1 cellular context compared by ENCODE assay signal in the genomic region with DNA sequence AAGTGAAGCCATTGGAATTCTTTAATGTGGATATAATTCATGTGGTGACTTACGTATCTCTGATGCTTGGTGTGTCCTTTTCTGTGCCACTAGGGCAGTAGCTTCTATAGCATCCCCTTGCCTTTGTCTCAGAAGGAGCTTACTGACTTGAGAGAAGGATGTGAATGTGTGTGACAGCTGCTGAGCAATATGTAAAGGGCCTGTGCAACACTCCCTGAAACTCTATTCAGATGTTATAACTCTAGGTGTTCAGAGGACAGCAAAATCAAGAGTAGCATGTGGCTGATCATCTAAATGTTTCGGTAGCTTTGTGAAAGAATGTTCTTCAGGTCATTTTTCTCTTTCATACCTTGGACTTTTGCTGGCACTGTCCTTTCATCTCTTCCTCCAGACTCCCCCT.
TF ChIP-seq lines count a peak whose summit lies in the region.

No MANE protein-coding gene starts in this region.

TF ChIP-seq in GM12878, 131 proteins besides CTCF, POLR2A, EP300 and RAD21 (continued from another document):
- TF ChIP-seq SUPT20H (IDR thresholded peaks at IDR 0.05; ENCODE audit: borderline replicate concordance, control insufficient read depth, low read depth, low read length) (no peak), CBX3 (IDR thresholded peaks at IDR 0.05; ENCODE audit: borderline replicate concordance, low read depth) (no peak), MEF2B (IDR thresholded peaks at IDR 0.05; ENCODE audit: partially characterized antibody, poor library complexity, severe bottlenecking) (no peak), WRNIP1 (IDR thresholded peaks at IDR 0.05; ENCODE audit: borderline replicate concordance, low read depth, low read length) (no peak)
